16 cellular contexts compared by ENCODE assay signal in genomic region chr15:52857937-52858336, GRCh38.
DNase-seq lines count a peak whose midpoint lies in the region; ATAC-seq and TF ChIP-seq lines count a peak whose summit lies in the region.
"Had no signal": no experiment of that assay in that cellular context is flagged by ENCODE, and none has a peak within 500 bp of the region (broad histone marks: within the 10 kb centered on the region; RNA-seq: fewer than 3 reads in every experiment).

No MANE protein-coding gene starts in this region.

- DNase-seq in HS-5 (ENCODE audit: low read depth) (peak; percentile 26), glomerular visceral epithelial cell (ENCODE audit: extremely low spot score) (peak; percentile 21), smooth muscle cell of the brain vasculature (ENCODE audit: low read depth, low spot score) (peak; percentile 15), NCI-H748 treated with DMSO at 0.1 percent for 48 hours (lab: John Stamatoyannopoulos, UW) (no peak), superior temporal gyrus (ENCODE audit: extremely low spot score) (no peak)
- DNase-seq: activated CD8-positive, alpha-beta memory T cell treated with anti-CD3 and anti-CD28 coated beads, Interleukin-2, amount 10 ng/mL, durations not matched to agents 7 days and 5 days; adrenal gland; cerebellar nuclear complex; midbrain; NCI-H2081 had no signal

- ATAC-seq in SK-N-SH treated with all-trans-retinoic acid at 6 μM for 48 hours (peak; percentile 32; the same call in 2 of the 3 replicates), GM18870 (IDR thresholded peaks at IDR 0.05; ENCODE audit: unreplicated experiment) (no peak), HG03521 (IDR thresholded peaks at IDR 0.05; ENCODE audit: unreplicated experiment) (no peak)
- ATAC-seq: activated CD4-positive, CD25-positive, alpha-beta regulatory T cell treated with anti-CD3 and anti-CD28 coated beads, Interleukin-2, amount 50 U/mL, for 24 hours; activated CD8-positive, alpha-beta memory T cell treated with anti-CD3 and anti-CD28 coated beads, Interleukin-2, amount 10 ng/mL, durations not matched to agents 7 days and 5 days; K562; stimulated activated effector memory CD8-positive, alpha-beta T cell treated with anti-CD3 and anti-CD28 coated beads, Interleukin-12 subunit alpha, Interleukin-12 subunit beta, amount 100 ng/mL, for 72 hours had no signal

TF ChIP-seq in SK-N-SH treated with all-trans-retinoic acid at 6 μM for 48 hours, 23 proteins besides CTCF, POLR2A, EP300 and RAD21:
- no peak for TF ChIP-seq GLIS3 (CRISPR knock-in tag; IDR thresholded peaks at IDR 0.05)
- TF ChIP-seq PPARA (CRISPR knock-in tag; IDR thresholded peaks at IDR 0.05; ENCODE audit: borderline replicate concordance) = no peak
- TF ChIP-seq BACH2 (CRISPR knock-in tag; IDR thresholded peaks at IDR 0.05; ENCODE audit: borderline replicate concordance) = no peak
- no peak for TF ChIP-seq RARB (CRISPR knock-in tag; IDR thresholded peaks at IDR 0.05)
- TF ChIP-seq, protein P1, sequence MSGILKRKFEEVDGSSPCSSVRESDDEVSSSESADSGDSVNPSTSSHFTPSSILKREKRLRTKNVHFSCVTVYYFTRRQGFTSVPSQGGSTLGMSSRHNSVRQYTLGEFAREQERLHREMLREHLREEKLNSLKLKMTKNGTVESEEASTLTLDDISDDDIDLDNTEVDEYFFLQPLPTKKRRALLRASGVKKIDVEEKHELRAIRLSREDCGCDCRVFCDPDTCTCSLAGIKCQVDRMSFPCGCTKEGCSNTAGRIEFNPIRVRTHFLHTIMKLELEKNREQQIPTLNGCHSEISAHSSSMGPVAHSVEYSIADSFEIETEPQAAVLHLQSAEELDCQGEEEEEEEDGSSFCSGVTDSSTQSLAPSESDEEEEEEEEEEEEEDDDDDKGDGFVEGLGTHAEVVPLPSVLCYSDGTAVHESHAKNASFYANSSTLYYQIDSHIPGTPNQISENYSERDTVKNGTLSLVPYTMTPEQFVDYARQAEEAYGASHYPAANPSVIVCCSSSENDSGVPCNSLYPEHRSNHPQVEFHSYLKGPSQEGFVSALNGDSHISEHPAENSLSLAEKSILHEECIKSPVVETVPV (CRISPR knock-in tag; IDR thresholded peaks at IDR 0.05) = no peak
- TF ChIP-seq ARNTL (CRISPR knock-in tag; IDR thresholded peaks at IDR 0.05; ENCODE audit: borderline replicate concordance, low read depth) = no peak
- TF ChIP-seq ZNF70 (CRISPR knock-in tag; IDR thresholded peaks at IDR 0.05) = no peak

Comparison
In these comparisons a context has a peak if more than half of its experiments do, and no peak if none do; other contexts are left out.
1. DNase-seq: peak in HS-5 (single experiment), glomerular visceral epithelial cell (single experiment) and smooth muscle cell of the brain vasculature (single experiment); none in NCI-H748 treated with DMSO at 0.1 percent for 48 hours (single experiment) and superior temporal gyrus (single experiment).